In genomic region chr11:19076744-19077589, GRCh38 we compare ENCODE assay signal across 8 cellular contexts. TPM values are rescaled to one million over a fixed set of nuclear protein-coding genes. Genes with fewer than 3 reads are reported as not detected.
A peak's percentile ranks its signal among the peaks of the same experiment; 100 is the strongest.
DNase-seq lines count a peak whose midpoint lies in the region; ATAC-seq, FAIRE-seq and TF ChIP-seq lines count a peak whose summit lies in the region.

No MANE protein-coding gene starts in this region.

- H3K9me3 Mint-ChIP-seq in naive thymus-derived CD4-positive, alpha-beta T cell, result peaks cover 0 to 2% (median 0%) of the 10 kb centered on the region in 11 donors
- no peaks in the 10 kb centered on the region for H3K9me3 Mint-ChIP-seq in stimulated activated naive B cell treated with anti-CD40 and anti-IgM and Interleukin-4, amounts not matched to agents 10 μg/mL and 1 μg/mL and 100 μg/mL, for 72 hours

- H3K9me3 ChIP-seq in endothelial cell of umbilical vein (replicated peaks; ENCODE audit: control insufficient read depth, insufficient read depth, low read length), result no peaks in the 10 kb centered on the region
- H3K9me3 ChIP-seq in naive thymus-derived CD4-positive, alpha-beta T cell (ENCODE audit: control insufficient read depth in 2 of 3, low read length in 3 of 3), result no peaks in the 10 kb centered on the region

- dilution Hi-C loops in endothelial cell of umbilical vein (cut with MboI; ENCODE audit: extremely low pct_ligation_motif_present, low sequenced_read_pairs), result no loop called here

- H3K9me1 ChIP-seq in endothelial cell of umbilical vein (replicated peaks; ENCODE audit: control insufficient read depth, extremely low read depth, insufficient read depth, low read length), result no peaks in the 10 kb centered on the region

- H3K4me3 ChIP-seq in endothelial cell of umbilical vein (replicated peaks in 1 of 3; ENCODE audit: insufficient read depth in 1 of 3, low read depth in 1 of 3, low read length in 3 of 3), result no peak overlapping the region
- no peak overlapping the region for H3K4me3 ChIP-seq in naive thymus-derived CD4-positive, alpha-beta T cell (ENCODE audit: low read length)

- TF ChIP-seq CTCF in endothelial cell of umbilical vein (IDR thresholded peaks at IDR 0.05; ENCODE audit: extremely low read depth in 1 of 2, insufficient read depth in 1 of 2, low read depth in 1 of 2, low read length in 2 of 2), result peak; percentile 94 to 97

- H3K27me3 ChIP-seq in endothelial cell of umbilical vein (ENCODE audit: control insufficient read depth in 2 of 2, insufficient read depth in 2 of 2, low read length in 2 of 2), result no peaks in the 10 kb centered on the region
- no peaks in the 10 kb centered on the region for H3K27me3 ChIP-seq in naive thymus-derived CD4-positive, alpha-beta T cell (ENCODE audit: control insufficient read depth in 2 of 2, insufficient read depth in 2 of 2, low read length in 2 of 2)

- peaks cover 0 to 14% (median 6%) of the 10 kb centered on the region in 5 donors for H3K27me3 Mint-ChIP-seq in naive thymus-derived CD4-positive, alpha-beta T cell
- peaks cover 11 to 19% of the 10 kb centered on the region in 2 donors for H3K27me3 Mint-ChIP-seq in stimulated activated naive B cell treated with anti-CD40 and anti-IgM and Interleukin-4, amounts not matched to agents 10 μg/mL and 1 μg/mL and 100 μg/mL, for 72 hours

- H3K36me3 Mint-ChIP-seq in naive thymus-derived CD4-positive, alpha-beta T cell, result no peaks in the 10 kb centered on the region
- no peaks in the 10 kb centered on the region for H3K36me3 Mint-ChIP-seq in stimulated activated naive B cell treated with anti-CD40 and anti-IgM and Interleukin-4, amounts not matched to agents 10 μg/mL and 1 μg/mL and 100 μg/mL, for 72 hours

- BruUV-seq in endothelial cell of umbilical vein (replicated peaks; lab: Mats Ljungman, UMichigan), result no TSS peak

- H3K27ac Mint-ChIP-seq in naive thymus-derived CD4-positive, alpha-beta T cell, result peak overlapping the region in 1 of 9 donors; percentile 6
- no peak overlapping the region for H3K27ac Mint-ChIP-seq in stimulated activated naive B cell treated with anti-CD40 and anti-IgM and Interleukin-4, amounts not matched to agents 10 μg/mL and 1 μg/mL and 100 μg/mL, for 72 hours

- peak; percentile 55 for FAIRE-seq in endothelial cell of umbilical vein (lab: Jason Lieb, UNC)

- H3K36me3 ChIP-seq in endothelial cell of umbilical vein (ENCODE audit: control insufficient read depth in 2 of 2, extremely low read depth in 1 of 2, insufficient read depth in 2 of 2, low read length in 2 of 2), result no peaks in the 10 kb centered on the region
- H3K36me3 ChIP-seq in naive thymus-derived CD4-positive, alpha-beta T cell (ENCODE audit: control insufficient read depth in 2 of 3, insufficient read depth in 3 of 3, low read length in 3 of 3), result no peaks in the 10 kb centered on the region

- H3K4me1 ChIP-seq in endothelial cell of umbilical vein (ENCODE audit: control insufficient read depth, extremely low read depth, insufficient read depth, low read length), result peaks cover 45% of the 10 kb centered on the region
- no peaks in the 10 kb centered on the region for H3K4me1 ChIP-seq in naive thymus-derived CD4-positive, alpha-beta T cell (ENCODE audit: control insufficient read depth in 2 of 2, insufficient read depth in 2 of 2, low read length in 2 of 2)

- intact Hi-C loops in endothelial cell of umbilical vein (cut with micrococcal nuclease), result loop anchor here (1.0 to 10.0 kb wide), 3 partner anchors 40 to 668 kb away; partner anchors contain the start of gene ZDHHC13
- intact Hi-C loops in naive thymus-derived CD4-positive, alpha-beta T cell (cut with micrococcal nuclease), result loop anchor here (1.0 to 10.0 kb wide), 7 partner anchors 40 to 828 kb away; partner anchors contain the start of genes ZDHHC13 (in 2 of the 2) and E2F8 (in 1 of the 2)

- H3K4me3 Mint-ChIP-seq in naive thymus-derived CD4-positive, alpha-beta T cell, result no peak overlapping the region
- H3K4me3 Mint-ChIP-seq in stimulated activated naive B cell treated with anti-CD40 and anti-IgM and Interleukin-4, amounts not matched to agents 10 μg/mL and 1 μg/mL and 100 μg/mL, for 72 hours, result no peak overlapping the region

- peak; percentile 75 for ATAC-seq in HG02981 (IDR thresholded peaks at IDR 0.05; ENCODE audit: unreplicated experiment)
- ATAC-seq in naive thymus-derived CD4-positive, alpha-beta T cell, result peak; percentile 86
- peak; percentile 80 to 87 for ATAC-seq in stimulated activated naive B cell treated with anti-CD40 and anti-IgM and Interleukin-4, amounts not matched to agents 10 μg/mL and 1 μg/mL and 100 μg/mL, for 72 hours (replicated peaks)

- H3K79me2 ChIP-seq in endothelial cell of umbilical vein (ENCODE audit: control insufficient read depth, insufficient read depth, low read length), result no peaks in the 10 kb centered on the region

- CTCF ChIA-PET in endothelial cell of umbilical vein (lab: Charles Lee), result interaction anchor here (0.7 to 6.8 kb wide), 51 partner anchors 10 to 662 kb away, joined by 3 to 121 read pairs (median 7); partner anchors contain the start of genes E2F8, MRGPRX2 and ZDHHC13
- CTCF ChIA-PET in naive thymus-derived CD4-positive, alpha-beta T cell (lab: Charles Lee), result interaction anchor here (0.7 to 2.0 kb wide), 3 partner anchors 8 to 24 kb away, joined by 3 to 10 read pairs (median 3); no protein-coding TSS in a partner anchor

- no peak for TF ChIP-seq POLR2A in endothelial cell of umbilical vein (IDR thresholded peaks at IDR 0.05; ENCODE audit: low read depth, low read length)

- DNase-seq in NCI-H510A treated with DMSO at 0.1 percent for 48 hours (lab: John Stamatoyannopoulos, UW) (peak; percentile 35), NCI-H510A (lab: John Stamatoyannopoulos, UW) (no peak), NCI-H526 (lab: John Stamatoyannopoulos, UW) (peak; percentile 51 to 75), endothelial cell of umbilical vein (ENCODE audit: low read depth, low spot score) (peak; percentile 75)
- peak; percentile 9 to 32 for DNase-seq in activated CD8-positive, alpha-beta memory T cell treated with anti-CD3 and anti-CD28 coated beads for 1 hour (ENCODE audit: extremely low read depth in 1 of 2, low read depth in 1 of 2)
- peak; percentile 13 to 64 (median 43) for DNase-seq in naive thymus-derived CD4-positive, alpha-beta T cell
- DNase-seq in stimulated activated naive B cell treated with anti-CD40 and anti-IgM and Interleukin-4, amounts not matched to agents 10 μg/mL and 1 μg/mL and 100 μg/mL, for 72 hours, result peak; percentile 50

- no peaks in the 10 kb centered on the region for H4K20me1 ChIP-seq in endothelial cell of umbilical vein (replicated peaks; ENCODE audit: control insufficient read depth, extremely low read depth, insufficient read depth, low read length)

- H2AFZ ChIP-seq in endothelial cell of umbilical vein (ENCODE audit: low read depth, low read length), result peak overlapping the region; percentile 28

- H3K4me1 Mint-ChIP-seq in naive thymus-derived CD4-positive, alpha-beta T cell, result peaks cover 0 to 3% (median 0%) of the 10 kb centered on the region in 7 donors
- H3K4me1 Mint-ChIP-seq in stimulated activated naive B cell treated with anti-CD40 and anti-IgM and Interleukin-4, amounts not matched to agents 10 μg/mL and 1 μg/mL and 100 μg/mL, for 72 hours, result peaks cover 3 to 5% of the 10 kb centered on the region in 2 donors

- H3K9ac ChIP-seq in endothelial cell of umbilical vein (replicated peaks; ENCODE audit: extremely low read depth, insufficient read depth, low read length), result peak overlapping the region; percentile 13

- POLR2A ChIA-PET in endothelial cell of umbilical vein (lab: Charles Lee), result interaction anchor here (1.2 to 1.7 kb wide), 4 partner anchors 10 to 40 kb away, joined by 3 to 6 read pairs (median 5); partner anchors contain the start of gene ZDHHC13
- POLR2A ChIA-PET in naive thymus-derived CD4-positive, alpha-beta T cell (lab: Charles Lee), result no interaction called here

- H3K4me2 ChIP-seq in endothelial cell of umbilical vein (ENCODE audit: insufficient read depth, low read length), result peak overlapping the region; percentile 71

- peak overlapping the region; percentile 83 for H3K27ac ChIP-seq in endothelial cell of umbilical vein (ENCODE audit: insufficient read depth, low read depth, low read length)
- H3K27ac ChIP-seq in naive thymus-derived CD4-positive, alpha-beta T cell (ENCODE audit: low read depth, low read length), result no peak overlapping the region

TF ChIP-seq in endothelial cell of umbilical vein, 7 proteins besides CTCF, POLR2A, EP300 and RAD21 (continues in another document):
- no peak for TF ChIP-seq MAX (IDR thresholded peaks at IDR 0.05; ENCODE audit: insufficient read depth, insufficient read length)
- no peak for TF ChIP-seq POLR2AphosphoS5 (IDR thresholded peaks at IDR 0.05; ENCODE audit: insufficient read depth, low read depth, low read length)
- no peak for TF ChIP-seq GATA2 (IDR thresholded peaks at IDR 0.05; ENCODE audit: insufficient read depth, insufficient read length, low read depth, low read length)
- TF ChIP-seq JUN (IDR thresholded peaks at IDR 0.05; ENCODE audit: borderline replicate concordance, insufficient read depth, insufficient read length, low read depth), result no peak

RNA-seq across cellular contexts. Expression of gene MRGPRX2, which starts 16.4 kb away (rescaled TPM):
- total RNA-seq in endothelial cell of umbilical vein, result not detected in 2 replicates
- not detected in 2 replicates for polyA plus RNA-seq in endothelial cell of umbilical vein
- not detected in 2 replicates for polyA plus RNA-seq in endothelial cell of umbilical vein (2011; cell fraction: cytosol; rRNA removed)
- not detected in 2 replicates for polyA plus RNA-seq in endothelial cell of umbilical vein (2011; cell fraction: nucleus; rRNA removed)
- not detected in 2 replicates for polyA plus RNA-seq in endothelial cell of umbilical vein (2012)
- not detected in 2 replicates for polyA minus RNA-seq in endothelial cell of umbilical vein
- polyA minus RNA-seq in endothelial cell of umbilical vein (2011; cell fraction: cytosol; rRNA and poly(A)+ RNA removed), result not detected
- polyA minus RNA-seq in endothelial cell of umbilical vein (2011; cell fraction: nucleus; rRNA and poly(A)+ RNA removed), result not detected in 2 replicates
- under 1 TPM in 1 of 5 experiments, not detected in 4; 0.17 TPM for total RNA-seq in naive thymus-derived CD4-positive, alpha-beta T cell
- not detected for polyA plus RNA-seq in naive thymus-derived CD4-positive, alpha-beta T cell

RNA-seq across cellular contexts. Expression of gene ZDHHC13, which starts 40.0 kb away (rescaled TPM):
- total RNA-seq in endothelial cell of umbilical vein, result 50.1 and 52.9 TPM in 2 replicates
- polyA plus RNA-seq in endothelial cell of umbilical vein, result 32.4 and 37.4 TPM in 2 replicates
- 28.0 and 30.2 TPM in 2 replicates for polyA plus RNA-seq in endothelial cell of umbilical vein (2011; cell fraction: cytosol; rRNA removed)
- 63.1 and 81.3 TPM in 2 replicates for polyA plus RNA-seq in endothelial cell of umbilical vein (2011; cell fraction: nucleus; rRNA removed)
- 36.5 and 60.3 TPM in 2 replicates for polyA plus RNA-seq in endothelial cell of umbilical vein (2012)
- 46.4 and 55.8 TPM in 2 replicates for polyA minus RNA-seq in endothelial cell of umbilical vein
- polyA minus RNA-seq in endothelial cell of umbilical vein (2011; cell fraction: cytosol; rRNA and poly(A)+ RNA removed), result 8.0 TPM
- 42.3 and 83.4 TPM in 2 replicates for polyA minus RNA-seq in endothelial cell of umbilical vein (2011; cell fraction: nucleus; rRNA and poly(A)+ RNA removed)
- total RNA-seq in naive thymus-derived CD4-positive, alpha-beta T cell, result 10 to 100 TPM in 4 of 5 experiments, 1 to 10 TPM in 1; 9.3 to 21.3 (median 14.2) TPM
- 1 to 10 TPM; 6.8 to 9.6 TPM for polyA plus RNA-seq in naive thymus-derived CD4-positive, alpha-beta T cell
